1 cellular context compared by ENCODE assay signal in genomic region chr15:41660235-41661077, GRCh38.
A peak's percentile ranks its signal among the peaks of the same experiment; 100 is the strongest.
TF ChIP-seq lines count a peak whose summit lies in the region.

Gene MGA, plus strand, starts transcription at chr15:41660405.

TF ChIP-seq in HEK293, 187 proteins besides CTCF, POLR2A, EP300 and RAD21 (continued from another document):
- TF ChIP-seq ZNF391 (tag by site-specific recombination; IDR thresholded peaks at IDR 0.05; ENCODE audit: borderline replicate concordance, low read depth), result no peak
- TF ChIP-seq ZNF830 (tag by site-specific recombination; IDR thresholded peaks at IDR 0.05; ENCODE audit: low read depth), result no peak
- no peak for TF ChIP-seq ZNF423 (tag by site-specific recombination; IDR thresholded peaks at IDR 0.05)
- TF ChIP-seq, protein P1, sequence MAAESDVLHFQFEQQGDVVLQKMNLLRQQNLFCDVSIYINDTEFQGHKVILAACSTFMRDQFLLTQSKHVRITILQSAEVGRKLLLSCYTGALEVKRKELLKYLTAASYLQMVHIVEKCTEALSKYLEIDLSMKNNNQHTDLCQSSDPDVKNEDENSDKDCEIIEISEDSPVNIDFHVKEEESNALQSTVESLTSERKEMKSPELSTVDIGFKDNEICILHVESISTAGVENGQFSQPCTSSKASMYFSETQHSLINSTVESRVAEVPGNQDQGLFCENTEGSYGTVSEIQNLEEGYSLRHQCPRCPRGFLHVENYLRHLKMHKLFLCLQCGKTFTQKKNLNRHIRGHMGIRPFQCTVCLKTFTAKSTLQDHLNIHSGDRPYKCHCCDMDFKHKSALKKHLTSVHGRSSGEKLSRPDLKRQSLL (tag by site-specific recombination; IDR thresholded peaks at IDR 0.05), result no peak
- TF ChIP-seq ZNF223 (tag by site-specific recombination; IDR thresholded peaks at IDR 0.05), result no peak
- TF ChIP-seq GLI4 (tag by site-specific recombination; IDR thresholded peaks at IDR 0.05), result no peak
- no peak for TF ChIP-seq ZNF639 (tag by site-specific recombination; IDR thresholded peaks at IDR 0.05)
- TF ChIP-seq KLF9 (tag by site-specific recombination; IDR thresholded peaks at IDR 0.05; ENCODE audit: low read depth), result peak; percentile 53; the same call in 1 of the 2 replicates
- TF ChIP-seq, protein P2, sequence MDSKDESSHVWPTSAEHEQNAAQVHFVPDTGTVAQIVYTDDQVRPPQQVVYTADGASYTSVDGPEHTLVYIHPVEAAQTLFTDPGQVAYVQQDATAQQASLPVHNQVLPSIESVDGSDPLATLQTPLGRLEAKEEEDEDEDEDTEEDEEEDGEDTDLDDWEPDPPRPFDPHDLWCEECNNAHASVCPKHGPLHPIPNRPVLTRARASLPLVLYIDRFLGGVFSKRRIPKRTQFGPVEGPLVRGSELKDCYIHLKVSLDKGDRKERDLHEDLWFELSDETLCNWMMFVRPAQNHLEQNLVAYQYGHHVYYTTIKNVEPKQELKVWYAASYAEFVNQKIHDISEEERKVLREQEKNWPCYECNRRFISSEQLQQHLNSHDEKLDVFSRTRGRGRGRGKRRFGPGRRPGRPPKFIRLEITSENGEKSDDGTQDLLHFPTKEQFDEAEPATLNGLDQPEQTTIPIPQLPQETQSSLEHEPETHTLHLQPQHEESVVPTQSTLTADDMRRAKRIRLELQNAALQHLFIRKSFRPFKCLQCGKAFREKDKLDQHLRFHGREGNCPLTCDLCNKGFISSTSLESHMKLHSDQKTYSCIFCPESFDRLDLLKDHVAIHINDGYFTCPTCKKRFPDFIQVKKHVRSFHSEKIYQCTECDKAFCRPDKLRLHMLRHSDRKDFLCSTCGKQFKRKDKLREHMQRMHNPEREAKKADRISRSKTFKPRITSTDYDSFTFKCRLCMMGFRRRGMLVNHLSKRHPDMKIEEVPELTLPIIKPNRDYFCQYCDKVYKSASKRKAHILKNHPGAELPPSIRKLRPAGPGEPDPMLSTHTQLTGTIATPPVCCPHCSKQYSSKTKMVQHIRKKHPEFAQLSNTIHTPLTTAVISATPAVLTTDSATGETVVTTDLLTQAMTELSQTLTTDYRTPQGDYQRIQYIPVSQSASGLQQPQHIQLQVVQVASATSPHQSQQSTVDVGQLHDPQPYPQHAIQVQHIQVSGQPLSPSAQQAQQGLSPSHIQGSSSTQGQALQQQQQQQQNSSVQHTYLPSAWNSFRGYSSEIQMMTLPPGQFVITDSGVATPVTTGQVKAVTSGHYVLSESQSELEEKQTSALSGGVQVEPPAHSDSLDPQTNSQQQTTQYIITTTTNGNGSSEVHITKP (tag by site-specific recombination; IDR thresholded peaks at IDR 0.05), result peak; percentile 53; the same call in 1 of the 2 replicates
- no peak for TF ChIP-seq ZSCAN23 (tag by site-specific recombination; IDR thresholded peaks at IDR 0.05)
- no peak for TF ChIP-seq ZNF239 (tag by site-specific recombination; IDR thresholded peaks at IDR 0.05)
- TF ChIP-seq ZNF10 (tag by site-specific recombination; IDR thresholded peaks at IDR 0.05), result no peak
- TF ChIP-seq ZNF324 (tag by site-specific recombination; IDR thresholded peaks at IDR 0.05), result no peak
- TF ChIP-seq MYNN (tag by site-specific recombination; IDR thresholded peaks at IDR 0.05; ENCODE audit: borderline replicate concordance), result no peak
- no peak for TF ChIP-seq ZNF548 (tag by site-specific recombination; IDR thresholded peaks at IDR 0.05)
- no peak for TF ChIP-seq TRIM28 (IDR thresholded peaks at IDR 0.05; ENCODE audit: borderline replicate concordance, low read length)
- TF ChIP-seq ZNF670 (tag by site-specific recombination; IDR thresholded peaks at IDR 0.05; ENCODE audit: low read depth), result no peak
- no peak for TF ChIP-seq GFI1B (tag by site-specific recombination; IDR thresholded peaks at IDR 0.05)
- no peak for TF ChIP-seq ZNF48 (tag by site-specific recombination; IDR thresholded peaks at IDR 0.05)
- no peak for TF ChIP-seq ZNF704 (tag by site-specific recombination; IDR thresholded peaks at IDR 0.05)
- TF ChIP-seq BCL11B (tag by site-specific recombination; IDR thresholded peaks at IDR 0.05; ENCODE audit: low read depth), result no peak
- TF ChIP-seq ZNF169 (tag by site-specific recombination; IDR thresholded peaks at IDR 0.05), result no peak
- peak; percentile 50; the same call in 1 of the 2 replicates for TF ChIP-seq ZBTB48 (tag by site-specific recombination; IDR thresholded peaks at IDR 0.05)
- TF ChIP-seq OVOL3 (tag by site-specific recombination; IDR thresholded peaks at IDR 0.05), result no peak
- TF ChIP-seq RBAK (tag by site-specific recombination; IDR thresholded peaks at IDR 0.05), result no peak
- no peak for TF ChIP-seq ZNF843 (tag by site-specific recombination; IDR thresholded peaks at IDR 0.05)
- TF ChIP-seq BCL11A (tag by site-specific recombination; IDR thresholded peaks at IDR 0.05; ENCODE audit: low read depth), result no peak
- no peak for TF ChIP-seq ELK4 (IDR thresholded peaks at IDR 0.05; ENCODE audit: borderline replicate concordance, low read depth, low read length)
- no peak for TF ChIP-seq ZNF148 (tag by site-specific recombination; IDR thresholded peaks at IDR 0.05; ENCODE audit: borderline replicate concordance)
- TF ChIP-seq, protein P3, sequence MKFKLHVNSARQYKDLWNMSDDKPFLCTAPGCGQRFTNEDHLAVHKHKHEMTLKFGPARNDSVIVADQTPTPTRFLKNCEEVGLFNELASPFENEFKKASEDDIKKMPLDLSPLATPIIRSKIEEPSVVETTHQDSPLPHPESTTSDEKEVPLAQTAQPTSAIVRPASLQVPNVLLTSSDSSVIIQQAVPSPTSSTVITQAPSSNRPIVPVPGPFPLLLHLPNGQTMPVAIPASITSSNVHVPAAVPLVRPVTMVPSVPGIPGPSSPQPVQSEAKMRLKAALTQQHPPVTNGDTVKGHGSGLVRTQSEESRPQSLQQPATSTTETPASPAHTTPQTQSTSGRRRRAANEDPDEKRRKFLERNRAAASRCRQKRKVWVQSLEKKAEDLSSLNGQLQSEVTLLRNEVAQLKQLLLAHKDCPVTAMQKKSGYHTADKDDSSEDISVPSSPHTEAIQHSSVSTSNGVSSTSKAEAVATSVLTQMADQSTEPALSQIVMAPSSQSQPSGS (tag by site-specific recombination; IDR thresholded peaks at IDR 0.05; ENCODE audit: low read depth), result no peak
- peak; percentile 45; the same call in 1 of the 2 replicates for TF ChIP-seq ZNF610 (tag by site-specific recombination; IDR thresholded peaks at IDR 0.05; ENCODE audit: borderline replicate concordance)
- no peak for TF ChIP-seq WT1 (tag by site-specific recombination; IDR thresholded peaks at IDR 0.05)
- 0 out of 2 replicates have a peak, but pooled peaks have one; percentile 23 for TF ChIP-seq KLF10 (tag by site-specific recombination; IDR thresholded peaks at IDR 0.05)
- no peak for TF ChIP-seq ZNF133 (tag by site-specific recombination; IDR thresholded peaks at IDR 0.05)
- TF ChIP-seq ZNF707 (tag by site-specific recombination; IDR thresholded peaks at IDR 0.05), result no peak
- TF ChIP-seq ZNF510 (tag by site-specific recombination; IDR thresholded peaks at IDR 0.05; ENCODE audit: insufficient replicate concordance), result no peak
- TF ChIP-seq SP3 (tag by site-specific recombination; IDR thresholded peaks at IDR 0.05), result peak; percentile 39; the same call in 1 of the 2 replicates
- no peak for TF ChIP-seq ZNF404 (tag by site-specific recombination; IDR thresholded peaks at IDR 0.05)
- peak; percentile 65 for TF ChIP-seq SP2 (tag by site-specific recombination; IDR thresholded peaks at IDR 0.05)
- TF ChIP-seq ZNF335 (tag by site-specific recombination; conservative IDR thresholded peaks at IDR 0.05), result peak; percentile 69
- TF ChIP-seq ZNF529 (tag by site-specific recombination; IDR thresholded peaks at IDR 0.05; ENCODE audit: insufficient replicate concordance), result no peak
- TF ChIP-seq ZNF302 (tag by site-specific recombination; IDR thresholded peaks at IDR 0.05; ENCODE audit: low read depth), result no peak
- 0 out of 2 replicates have a peak, but pooled peaks have one; percentile 31 for TF ChIP-seq SP7 (tag by site-specific recombination; IDR thresholded peaks at IDR 0.05)
- TF ChIP-seq KLF16 (tag by site-specific recombination; IDR thresholded peaks at IDR 0.05), result no peak
- TF ChIP-seq SETDB1 (IDR thresholded peaks at IDR 0.05; ENCODE audit: insufficient read length, low read length), result no peak
- no peak for TF ChIP-seq ZNF274 (IDR thresholded peaks at IDR 0.05; ENCODE audit: low read length)
- TF ChIP-seq ZNF274 (tag by site-specific recombination; IDR thresholded peaks at IDR 0.05; ENCODE audit: borderline replicate concordance), result no peak
- no peak for TF ChIP-seq ZNF433 (tag by site-specific recombination; IDR thresholded peaks at IDR 0.05; ENCODE audit: low read depth)
- TF ChIP-seq ZNF596 (tag by site-specific recombination; IDR thresholded peaks at IDR 0.05), result no peak
- no peak for TF ChIP-seq ZFHX2 (tag by site-specific recombination; conservative IDR thresholded peaks at IDR 0.05)
- no peak for TF ChIP-seq YY1 (tag by site-specific recombination; IDR thresholded peaks at IDR 0.05)
- TF ChIP-seq ZFP69B (tag by site-specific recombination; IDR thresholded peaks at IDR 0.05), result 0 out of 2 replicates have a peak, but pooled peaks have one; percentile 55
- no peak for TF ChIP-seq ZNF132 (tag by site-specific recombination; IDR thresholded peaks at IDR 0.05; ENCODE audit: borderline replicate concordance)
- no peak for TF ChIP-seq ZFP3 (tag by site-specific recombination; IDR thresholded peaks at IDR 0.05; ENCODE audit: low read depth)
- TF ChIP-seq ZNF777 (tag by site-specific recombination; IDR thresholded peaks at IDR 0.05; ENCODE audit: borderline replicate concordance), result no peak
- no peak for TF ChIP-seq ZNF544 (tag by site-specific recombination; IDR thresholded peaks at IDR 0.05)
- TF ChIP-seq ZNF623 (tag by site-specific recombination; IDR thresholded peaks at IDR 0.05), result no peak
- no peak for TF ChIP-seq ZNF791 (tag by site-specific recombination; IDR thresholded peaks at IDR 0.05)
- no peak for TF ChIP-seq ZNF426 (tag by site-specific recombination; IDR thresholded peaks at IDR 0.05)
